In genomic region chr16:11727945-11728543, GRCh38 we compare ENCODE assay signal across 16 cellular contexts.
DNase-seq lines count a peak whose midpoint lies in the region; ATAC-seq and TF ChIP-seq lines count a peak whose summit lies in the region.
"Had no signal": no experiment of that assay in that cellular context is flagged by ENCODE, and none has a peak within 500 bp of the region (broad histone marks: within the 10 kb centered on the region; RNA-seq: fewer than 3 reads in every experiment).

No MANE protein-coding gene starts in this region.

- H3K79me2 ChIP-seq in OCI-LY3 (ENCODE audit: low read length): peaks cover 93% of the 10 kb centered on the region

- no peak overlapping the region for H3K4me3 ChIP-seq in OCI-LY3 (ENCODE audit: low read length)
- H3K4me3 ChIP-seq: prostate gland had no signal

- peak overlapping the region; percentile 42; the same call in 1 of the 2 replicates for H3K27ac ChIP-seq in OCI-LY3 (ENCODE audit: low read length)
- H3K27ac ChIP-seq: prostate gland had no signal

- H3K4me2 ChIP-seq in OCI-LY3 (ENCODE audit: low read length): peak overlapping the region; percentile 5; the same call in 1 of the 2 replicates

- peaks cover 79% of the 10 kb centered on the region for H3K36me3 ChIP-seq in OCI-LY3 (replicated peaks; ENCODE audit: low read depth, low read length)
- H3K36me3 ChIP-seq: prostate gland had no signal

- no peaks in the 10 kb centered on the region for H3K27me3 ChIP-seq in OCI-LY3 (ENCODE audit: low read depth, low read length)

- ATAC-seq in GM18517 (IDR thresholded peaks at IDR 0.05; ENCODE audit: unreplicated experiment) (peak; percentile 49), GM19328 (IDR thresholded peaks at IDR 0.05; ENCODE audit: unreplicated experiment) (no peak), HG02840 (IDR thresholded peaks at IDR 0.05; ENCODE audit: low FRiP score, unreplicated experiment) (no peak)

- peaks cover 18% of the 10 kb centered on the region for H3K4me1 ChIP-seq in OCI-LY3 (ENCODE audit: low read length)
- H3K4me1 ChIP-seq: prostate gland had no signal

- no peak overlapping the region for H3K9ac ChIP-seq in OCI-LY3 (ENCODE audit: low read length)

- peaks cover 61% of the 10 kb centered on the region for H4K20me1 ChIP-seq in OCI-LY3 (ENCODE audit: insufficient read depth, low read length)

- H3K9me3 ChIP-seq in OCI-LY3 (ENCODE audit: insufficient read depth, low read length): no peaks in the 10 kb centered on the region
- H3K9me3 ChIP-seq: prostate gland had no signal

- no peak for TF ChIP-seq CTCF in OCI-LY3 (IDR thresholded peaks at IDR 0.05; ENCODE audit: low read depth, low read length)

- peak; percentile 56 for DNase-seq in CD1c-positive myeloid dendritic cell (ENCODE audit: extremely low spot score)
- DNase-seq in fibroblast of gingiva (ENCODE audit: low read depth): peak; percentile 60
- DNase-seq in DMS 273 (lab: John Stamatoyannopoulos, UW; ENCODE audit: unreplicated experiment): no peak
- DNase-seq in NK-92 (lab: John Stamatoyannopoulos, UW; ENCODE audit: unreplicated experiment): no peak
- DNase-seq: amygdala; dermis blood vessel endothelial cell; EL; NCI-H146; NCI-H82; stimulated activated CD4-positive, alpha-beta T cell treated with anti-CD3 and anti-CD28 coated beads, Interleukin-2, amount 100 ng/mL, for 48 hours; SW 1271 had no signal

- H2AFZ ChIP-seq in OCI-LY3 (ENCODE audit: low read depth, low read length): no peak overlapping the region

Comparison
In these comparisons a context has a peak if more than half of its experiments do, and no peak if none do; other contexts are left out.
1. DNase-seq: peak in CD1c-positive myeloid dendritic cell (single experiment) and fibroblast of gingiva (single experiment); none in DMS 273 (single experiment) and NK-92 (single experiment).